In genomic region chr3:10625307-10625706, GRCh38 we compare ENCODE assay signal across 14 cellular contexts.
A peak's percentile ranks its signal among the peaks of the same experiment; 100 is the strongest.
DNase-seq lines count a peak whose midpoint lies in the region; ATAC-seq and TF ChIP-seq lines count a peak whose summit lies in the region.
"Had no signal": no experiment of that assay in that cellular context is flagged by ENCODE, and none has a peak within 500 bp of the region (broad histone marks: within the 10 kb centered on the region; RNA-seq: fewer than 3 reads in every experiment).

No MANE protein-coding gene starts in this region.

- H3K4me3 Mint-ChIP-seq in H9: no peak overlapping the region
- H3K4me3 Mint-ChIP-seq: CD4-positive, alpha-beta T cell had no signal

- intact Hi-C loops in posterior vena cava (cut with DNase I): no loop called here

- H4K91ac ChIP-seq in H9 (ENCODE audit: insufficient read length, low read depth, low read length): no peak overlapping the region
- no peak overlapping the region for H4K91ac ChIP-seq in mesenchymal stem cell (ENCODE audit: low read length)

- H2BK12ac ChIP-seq in H9 (ENCODE audit: insufficient read length, low read depth, low read length) (no peak overlapping the region), mesenchymal stem cell (ENCODE audit: low read length in 2 of 2) (no peak overlapping the region)

- H3K27me3 ChIP-seq in H9 (ENCODE audit: insufficient read depth, low read length): no peaks in the 10 kb centered on the region
- H3K27me3 ChIP-seq in mesenchymal stem cell (ENCODE audit: control insufficient read depth in 1 of 2, insufficient read depth in 1 of 2, low read length in 2 of 2): peaks cover 9 to 71% of the 10 kb centered on the region in 2 experiments
- no peaks in the 10 kb centered on the region for H3K27me3 ChIP-seq in SJCRH30

- H4K8ac ChIP-seq in H9 (replicated peaks; ENCODE audit: insufficient read length, low read depth, low read length) (no peak overlapping the region), mesenchymal stem cell (ENCODE audit: low read length) (no peak overlapping the region)

- H3K79me1 ChIP-seq in H9 (ENCODE audit: insufficient read depth, low read depth, low read length, poor library complexity, severe bottlenecking): no peaks in the 10 kb centered on the region
- H3K79me1 ChIP-seq in mesenchymal stem cell (replicated peaks; ENCODE audit: low read length, poor library complexity, severe bottlenecking): no peaks in the 10 kb centered on the region

- no peak for TF ChIP-seq CTCF in H9 (conservative IDR thresholded peaks at IDR 0.05)

- DNase-seq in H9: no peak
- no peak for DNase-seq in mesenchymal stem cell
- DNase-seq in posterior vena cava (ENCODE audit: low spot score): peak; percentile 59
- no peak for DNase-seq in SJCRH30
- no peak for DNase-seq in H4 (ENCODE audit: low spot score)
- DNase-seq: AML-193, Caco-2, DMS153, DMS79, GDM1 had no signal

- H2AK5ac ChIP-seq in H9 (ENCODE audit: insufficient read length, low read length) (no peak overlapping the region), mesenchymal stem cell (ENCODE audit: low read length, severe bottlenecking) (no peak overlapping the region)

- H3K4me2 ChIP-seq in H9 (ENCODE audit: insufficient read depth, insufficient read length, low read length): no peak overlapping the region
- no peak overlapping the region for H3K4me2 ChIP-seq in mesenchymal stem cell (ENCODE audit: low read length, poor library complexity, severe bottlenecking)
- H3K4me2 ChIP-seq: KMS-11 had no signal

- no peak overlapping the region for H3T11ph ChIP-seq in H9 (ENCODE audit: low read length)

- no peak overlapping the region for H3K27ac ChIP-seq in H9 (ENCODE audit: insufficient read length, low read depth, low read length)
- no peak overlapping the region for H3K27ac ChIP-seq in mesenchymal stem cell (ENCODE audit: low read length, poor library complexity, severe bottlenecking)
- H3K27ac ChIP-seq in SJCRH30: no peak overlapping the region
- H3K27ac ChIP-seq: C4-2B, KMS-11 had no signal

- H3K36me3 ChIP-seq in mesenchymal stem cell (ENCODE audit: control insufficient read depth in 1 of 2, insufficient read depth in 2 of 2, low read depth in 1 of 2, low read length in 2 of 2) (no peaks in the 10 kb centered on the region), SJCRH30 (no peaks in the 10 kb centered on the region)

- no peak overlapping the region for H4K5ac ChIP-seq in H9 (ENCODE audit: insufficient read length, low read depth, low read length)

- WGBS in H9 (ENCODE audit: extremely low coverage, insufficient read length, low lambda C conversion rate): no CpG with 5 or more reads among the region's 9 CpGs
- 61% methylated on average over 9 of the region's 9 CpGs for WGBS in mesenchymal stem cell

- H2AFZ ChIP-seq in H9 (ENCODE audit: low read length) (no peak overlapping the region), mesenchymal stem cell (ENCODE audit: low read depth, low read length) (no peak overlapping the region)

- no peaks in the 10 kb centered on the region; a peak in 1 of 7 replicates for H3K36me3 Mint-ChIP-seq in H9 (ENCODE audit: insufficient read depth in 1 of 3, low read depth in 3 of 3)

- no peak overlapping the region for H2BK20ac ChIP-seq in H9 (ENCODE audit: low read depth, low read length, poor library complexity, severe bottlenecking)

- H3K9ac ChIP-seq in H9 (ENCODE audit: extremely low read depth, insufficient read length, low read length) (no peak overlapping the region), mesenchymal stem cell (ENCODE audit: low read length) (no peak overlapping the region)
- H3K9ac ChIP-seq: KMS-11 had no signal

- H2BK120ac ChIP-seq in H9 (ENCODE audit: low read depth, low read length, poor library complexity, severe bottlenecking) (no peak overlapping the region), mesenchymal stem cell (ENCODE audit: low read depth, low read length) (no peak overlapping the region)

- no peak overlapping the region for H3K14ac ChIP-seq in H9 (ENCODE audit: insufficient read depth, low read length)
- no peak overlapping the region for H3K14ac ChIP-seq in mesenchymal stem cell (ENCODE audit: low read length in 2 of 2)

- H3K4me3 ChIP-seq in mesenchymal stem cell (ENCODE audit: insufficient read depth in 1 of 2, low read depth in 1 of 2, low read length in 2 of 2): no peak overlapping the region
- no peak overlapping the region for H3K4me3 ChIP-seq in SJCRH30

- ATAC-seq in GM19455 (IDR thresholded peaks at IDR 0.05; ENCODE audit: unreplicated experiment): no peak

- H2BK5ac ChIP-seq in H9 (ENCODE audit: insufficient read length, low read length): no peak overlapping the region
- H2BK5ac ChIP-seq in mesenchymal stem cell (ENCODE audit: low read depth, low read length, poor library complexity, severe bottlenecking): peak overlapping the region; percentile 25

- H3K56ac ChIP-seq in H9 (ENCODE audit: insufficient read length, low read depth, low read length): no peak overlapping the region

- H3K4me1 Mint-ChIP-seq in H9: peaks cover 26 to 33% of the 10 kb centered on the region in 2 experiments

- peak overlapping the region in 2 of 3 experiments; percentile 18 to 50; a peak in 2 of 7 replicates for H3K27ac Mint-ChIP-seq in H9
- H3K27ac Mint-ChIP-seq: CD4-positive, alpha-beta T cell had no signal

- H2BK15ac ChIP-seq in H9 (ENCODE audit: low read depth, low read length): no peak overlapping the region
- no peak overlapping the region for H2BK15ac ChIP-seq in mesenchymal stem cell (ENCODE audit: low read depth, poor library complexity, severe bottlenecking)

- H3K9me3 ChIP-seq in H9 (ENCODE audit: control insufficient read depth, low read depth, low read length) (no peaks in the 10 kb centered on the region), mesenchymal stem cell (ENCODE audit: control insufficient read depth, low read length) (no peaks in the 10 kb centered on the region), SJCRH30 (replicated peaks) (no peaks in the 10 kb centered on the region)
- H3K9me3 ChIP-seq: Caco-2 had no signal

- H3K18ac ChIP-seq in H9 (ENCODE audit: insufficient read length, low read depth, low read length) (no peak overlapping the region), mesenchymal stem cell (ENCODE audit: low read depth in 1 of 2, low read length in 2 of 2) (no peak overlapping the region)

- peaks cover 4% of the 10 kb centered on the region; the same call in 1 of the 2 replicates for H3K4me1 ChIP-seq in H9 (ENCODE audit: insufficient read depth, low read length)
- H3K4me1 ChIP-seq in mesenchymal stem cell (ENCODE audit: control insufficient read depth, insufficient read depth, low read depth, low read length): no peaks in the 10 kb centered on the region
- H3K4me1 ChIP-seq in SJCRH30: no peaks in the 10 kb centered on the region
- H3K4me1 ChIP-seq: Caco-2 had no signal

- H3K4ac ChIP-seq in H9 (ENCODE audit: low read depth, low read length): no peak overlapping the region
- H3K4ac ChIP-seq in mesenchymal stem cell (ENCODE audit: low read depth in 1 of 2, low read length in 2 of 2): no peak overlapping the region

- no peaks in the 10 kb centered on the region for H4K20me1 ChIP-seq in H9 (ENCODE audit: control insufficient read depth, insufficient read depth, insufficient read length)

- H3K27me3 Mint-ChIP-seq in H9 (ENCODE audit: low read depth): peaks cover 4% of the 10 kb centered on the region

- no peaks in the 10 kb centered on the region for H3K23me2 ChIP-seq in H9 (ENCODE audit: insufficient read length, low read depth, low read length, poor library complexity, severe bottlenecking)

- H3K23ac ChIP-seq in H9 (ENCODE audit: insufficient read length, low read depth, low read length): no peak overlapping the region
- H3K23ac ChIP-seq in mesenchymal stem cell (ENCODE audit: low read length in 2 of 2): no peak overlapping the region

- H3K79me2 ChIP-seq in H9 (ENCODE audit: insufficient read depth, low read length): no peaks in the 10 kb centered on the region

- H3K9me3 Mint-ChIP-seq in H9: no peaks in the 10 kb centered on the region; a peak in 1 of 5 replicates
- H3K9me3 Mint-ChIP-seq: CD4-positive, alpha-beta T cell had no signal
